In the genomic region with DNA sequence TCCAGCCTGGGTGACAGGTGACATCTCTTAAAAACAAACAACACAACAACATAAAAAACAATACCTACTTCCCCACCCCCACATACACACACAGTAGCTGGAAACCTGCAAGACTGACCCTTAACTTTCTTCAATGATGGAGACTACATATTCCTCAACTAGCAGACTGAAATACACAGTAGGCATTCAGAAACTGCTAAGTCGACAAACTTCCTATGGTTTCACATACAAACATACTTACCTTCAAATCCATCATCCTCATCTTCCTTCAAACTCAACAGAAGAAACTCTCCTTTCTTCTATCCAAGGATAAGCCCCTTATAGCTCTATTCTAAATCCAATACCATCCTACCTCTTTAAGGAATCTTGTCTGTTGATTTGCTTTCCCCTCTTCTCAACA, we compare ENCODE assay signal across 19 cellular contexts. TPM values are rescaled to one million over a fixed set of nuclear protein-coding genes. Genes with fewer than 3 reads are reported as not detected.
DNase-seq lines count a peak whose midpoint lies in the region; ATAC-seq, FAIRE-seq and TF ChIP-seq lines count a peak whose summit lies in the region.
"Had no signal": no experiment of that assay in that cellular context is flagged by ENCODE, and none has a peak within 500 bp of the region (broad histone marks: within the 10 kb centered on the region; RNA-seq: fewer than 3 reads in every experiment).

No MANE protein-coding gene starts in this region.

- H3K4ac ChIP-seq in H9 (ENCODE audit: low read depth, low read length) = no peak overlapping the region

- no peak overlapping the region for H2AK5ac ChIP-seq in H9 (ENCODE audit: insufficient read length, low read length)

- WGBS in A549 (ENCODE audit: missing lambda C conversion rate) = 95% methylated on average over 1 of the region's 1 CpG
- no CpG with 5 or more reads among the region's 1 CpG for WGBS in H9 (ENCODE audit: extremely low coverage, insufficient read length, low lambda C conversion rate)

- no peak for TF ChIP-seq EP300 in A549 (IDR thresholded peaks at IDR 0.05)

- DNase-seq in A549 (ENCODE audit: low read depth in 1 of 2, low spot score in 1 of 2) (no peak), H9 (no peak), nephron progenitor cell (no peak), SKM-1 treated with dmso at 0.1 percent for 144 hours (lab: John Stamatoyannopoulos, UW; ENCODE audit: unreplicated experiment) (no peak), globus pallidus (ENCODE audit: low spot score) (no peak)
- DNase-seq: 8988T; C1 segment of cervical spinal cord; Caco-2; CD8-positive, alpha-beta T cell; DMS153; DND-41; GM23248; H7 had no signal

- peaks cover 5 to 9% of the 10 kb centered on the region in 2 experiments; a peak in 3 of 5 replicates for H3K9me3 Mint-ChIP-seq in H9
- H3K9me3 Mint-ChIP-seq in activated T-helper 17 cell treated with anti-CD3 and anti-CD28 coated beads, Interleukin-2, amount 50 U/mL, for 72 hours = no peaks in the 10 kb centered on the region
- peaks cover 13% of the 10 kb centered on the region for H3K9me3 Mint-ChIP-seq in nephron progenitor cell
- H3K9me3 Mint-ChIP-seq: CD8-positive, alpha-beta T cell had no signal

- H3K27ac Mint-ChIP-seq in H9 (peak overlapping the region in 2 of 3 experiments; percentile 6 to 19; a peak in 1 of 7 replicates), nephron progenitor cell (peak overlapping the region; percentile 2)
- peak overlapping the region; percentile 25 for H3K27ac Mint-ChIP-seq in activated T-helper 17 cell treated with anti-CD3 and anti-CD28 coated beads, Interleukin-2, amount 50 U/mL, for 72 hours
- H3K27ac Mint-ChIP-seq: CD8-positive, alpha-beta T cell had no signal

- H2BK15ac ChIP-seq in H9 (ENCODE audit: low read depth, low read length) = no peak overlapping the region

- H3K56ac ChIP-seq in H9 (ENCODE audit: insufficient read length, low read depth, low read length) = no peak overlapping the region

- H2BK5ac ChIP-seq in H9 (ENCODE audit: insufficient read length, low read length) = no peak overlapping the region

- H3K9ac ChIP-seq in H9 (ENCODE audit: extremely low read depth, insufficient read length, low read length) = no peak overlapping the region
- H3K9ac ChIP-seq: GM23248 had no signal

- H3K27me3 Mint-ChIP-seq in H9 (ENCODE audit: low read depth) = no peaks in the 10 kb centered on the region
- H3K27me3 Mint-ChIP-seq in activated T-helper 17 cell treated with anti-CD3 and anti-CD28 coated beads, Interleukin-2, amount 50 U/mL, for 72 hours = no peaks in the 10 kb centered on the region
- peaks cover 3% of the 10 kb centered on the region for H3K27me3 Mint-ChIP-seq in nephron progenitor cell (ENCODE audit: low read depth, poor library complexity)

- H4K5ac ChIP-seq in H9 (ENCODE audit: insufficient read length, low read depth, low read length) = no peak overlapping the region

- H3K36me3 Mint-ChIP-seq in H9 (ENCODE audit: insufficient read depth in 1 of 3, low read depth in 3 of 3) = peaks cover 32 to 64% (median 55%) of the 10 kb centered on the region in 3 experiments
- peaks cover 40% of the 10 kb centered on the region for H3K36me3 Mint-ChIP-seq in activated T-helper 17 cell treated with anti-CD3 and anti-CD28 coated beads, Interleukin-2, amount 50 U/mL, for 72 hours (ENCODE audit: low read depth)
- H3K36me3 Mint-ChIP-seq in nephron progenitor cell (ENCODE audit: low read depth) = peaks cover 89% of the 10 kb centered on the region

- H3K79me1 ChIP-seq in H9 (ENCODE audit: insufficient read depth, low read depth, low read length, poor library complexity, severe bottlenecking) = no peaks in the 10 kb centered on the region

- H2BK12ac ChIP-seq in H9 (ENCODE audit: insufficient read length, low read depth, low read length) = no peak overlapping the region

- no peak overlapping the region for H3T11ph ChIP-seq in H9 (ENCODE audit: low read length)

- no peak overlapping the region for H3K27ac ChIP-seq in A549
- H3K27ac ChIP-seq in H9 (ENCODE audit: insufficient read length, low read depth, low read length) = no peak overlapping the region
- H3K27ac ChIP-seq: GM23248 had no signal

- H3K14ac ChIP-seq in H9 (ENCODE audit: insufficient read depth, low read length) = no peak overlapping the region

- no peak for TF ChIP-seq POLR2A in A549 (IDR thresholded peaks at IDR 0.05; ENCODE audit: low read length)

- no peak for TF ChIP-seq RAD21 in A549 (conservative IDR thresholded peaks at IDR 0.05 in 1 of 2, IDR thresholded peaks at IDR 0.05 in 1 of 2)

- H3K4me1 Mint-ChIP-seq in H9 = peaks cover 13 to 14% of the 10 kb centered on the region in 2 experiments
- peaks cover 10% of the 10 kb centered on the region for H3K4me1 Mint-ChIP-seq in activated T-helper 17 cell treated with anti-CD3 and anti-CD28 coated beads, Interleukin-2, amount 50 U/mL, for 72 hours
- H3K4me1 Mint-ChIP-seq in nephron progenitor cell = peaks cover 9% of the 10 kb centered on the region

- no peaks in the 10 kb centered on the region for H3K27me3 ChIP-seq in H9 (ENCODE audit: insufficient read depth, low read length)

- no peak overlapping the region for H3K23ac ChIP-seq in H9 (ENCODE audit: insufficient read length, low read depth, low read length)

- H4K20me1 ChIP-seq in H9 (ENCODE audit: control insufficient read depth, insufficient read depth, insufficient read length) = no peaks in the 10 kb centered on the region

- CTCF ChIA-PET in A549 (lab: Yijun Ruan, JAX) = interaction anchor here (0.7 kb wide), 1 partner anchor 235 kb away, joined by 3 read pairs; no protein-coding TSS in a partner anchor

- H3K4me1 ChIP-seq in A549 (no peaks in the 10 kb centered on the region; the same call in 2 of the 3 replicates), H9 (ENCODE audit: insufficient read depth, low read length) (no peaks in the 10 kb centered on the region; the same call in 1 of the 2 replicates)
- H3K4me1 ChIP-seq: Caco-2 had no signal

- H3K9me3 ChIP-seq in A549 (no peaks in the 10 kb centered on the region), H9 (ENCODE audit: control insufficient read depth, low read depth, low read length) (no peaks in the 10 kb centered on the region)
- H3K9me3 ChIP-seq: Caco-2 had no signal

- POLR2A ChIA-PET in A549 (lab: Yijun Ruan, JAX) = no interaction called here

- H3K4me2 ChIP-seq in A549 (no peak overlapping the region), H9 (ENCODE audit: insufficient read depth, insufficient read length, low read length) (no peak overlapping the region)

- H2BK120ac ChIP-seq in H9 (ENCODE audit: low read depth, low read length, poor library complexity, severe bottlenecking) = no peak overlapping the region

- TF ChIP-seq CTCF in A549 (IDR thresholded peaks at IDR 0.05) (no peak), H9 (conservative IDR thresholded peaks at IDR 0.05) (no peak), nephron progenitor cell (IDR thresholded peaks at IDR 0.05) (no peak)

- H2BK20ac ChIP-seq in H9 (ENCODE audit: low read depth, low read length, poor library complexity, severe bottlenecking) = no peak overlapping the region

- no peak overlapping the region for H3K4me3 ChIP-seq in A549
- H3K4me3 ChIP-seq: GM23248 had no signal

- H3K79me2 ChIP-seq in H9 (ENCODE audit: insufficient read depth, low read length) = no peaks in the 10 kb centered on the region

- no peak overlapping the region for H4K91ac ChIP-seq in H9 (ENCODE audit: insufficient read length, low read depth, low read length)

- FAIRE-seq in A549 (lab: Jason Lieb, UNC) = no peak
- FAIRE-seq: G401.6, GM12892, H1 had no signal

- ATAC-seq in A549 (no peak), GM21619 (IDR thresholded peaks at IDR 0.05; ENCODE audit: unreplicated experiment) (no peak)
- ATAC-seq in activated T-helper 17 cell treated with anti-CD3 and anti-CD28 coated beads, Interleukin-2, amount 50 U/mL, for 72 hours (replicated peaks) = no peak
- ATAC-seq: CD8-positive, alpha-beta T cell; HCT116 had no signal

- H4K8ac ChIP-seq in H9 (replicated peaks; ENCODE audit: insufficient read length, low read depth, low read length) = no peak overlapping the region

- H2AFZ ChIP-seq in H9 (ENCODE audit: low read length) = no peak overlapping the region
- H2AFZ ChIP-seq: GM23248 had no signal

- H3K23me2 ChIP-seq in H9 (ENCODE audit: insufficient read length, low read depth, low read length, poor library complexity, severe bottlenecking) = no peaks in the 10 kb centered on the region

- no peak overlapping the region for H3K18ac ChIP-seq in H9 (ENCODE audit: insufficient read length, low read depth, low read length)

- H3K4me3 Mint-ChIP-seq in H9 = no peak overlapping the region
- no peak overlapping the region for H3K4me3 Mint-ChIP-seq in activated T-helper 17 cell treated with anti-CD3 and anti-CD28 coated beads, Interleukin-2, amount 50 U/mL, for 72 hours
- no peak overlapping the region for H3K4me3 Mint-ChIP-seq in nephron progenitor cell
- H3K4me3 Mint-ChIP-seq: CD8-positive, alpha-beta T cell had no signal

TF ChIP-seq in A549, 52 proteins besides CTCF, POLR2A, EP300 and RAD21:
- TF ChIP-seq ZFP36 (IDR thresholded peaks at IDR 0.05; ENCODE audit: borderline replicate concordance, partially characterized antibody) (no peak), MAFK (IDR thresholded peaks at IDR 0.05; ENCODE audit: partially characterized antibody) (peak; percentile 66)

RNA-seq across cellular contexts. Expression of gene DCUN1D1, which starts 30.6 kb away (rescaled TPM):
- polyA plus RNA-seq in A549 (2011; rRNA removed) (32.6 and 34.4 TPM in 2 replicates), A549 (2017; fragmentation: RNase III; extraction: RNeasy Plus Mini Kit Qiagen cat#74134 plus additional on column Dnase treatment) (17.4 to 20.3 TPM (median 20.2 TPM) in 3 replicates)
- polyA plus RNA-seq in A549 (2012; cell fraction: cytosol; rRNA removed) = 3.5 and 3.8 TPM in 2 replicates
- polyA plus RNA-seq in A549 (2012; cell fraction: nucleus; rRNA removed) = 1.1 and 2.2 TPM in 2 replicates
- 22.3 and 27.2 TPM in 2 replicates for polyA minus RNA-seq in A549 (2011; rRNA and poly(A)+ RNA removed)
- 68.5 and 71.7 TPM in 2 replicates for total RNA-seq in H9 (2021)
- 10 to 100 TPM; 37.0 to 59.5 TPM for total RNA-seq in activated T-helper 17 cell treated with anti-CD3 and anti-CD28 coated beads, Interleukin-2, amount 50 U/mL, for 72 hours
